In the genomic region with DNA sequence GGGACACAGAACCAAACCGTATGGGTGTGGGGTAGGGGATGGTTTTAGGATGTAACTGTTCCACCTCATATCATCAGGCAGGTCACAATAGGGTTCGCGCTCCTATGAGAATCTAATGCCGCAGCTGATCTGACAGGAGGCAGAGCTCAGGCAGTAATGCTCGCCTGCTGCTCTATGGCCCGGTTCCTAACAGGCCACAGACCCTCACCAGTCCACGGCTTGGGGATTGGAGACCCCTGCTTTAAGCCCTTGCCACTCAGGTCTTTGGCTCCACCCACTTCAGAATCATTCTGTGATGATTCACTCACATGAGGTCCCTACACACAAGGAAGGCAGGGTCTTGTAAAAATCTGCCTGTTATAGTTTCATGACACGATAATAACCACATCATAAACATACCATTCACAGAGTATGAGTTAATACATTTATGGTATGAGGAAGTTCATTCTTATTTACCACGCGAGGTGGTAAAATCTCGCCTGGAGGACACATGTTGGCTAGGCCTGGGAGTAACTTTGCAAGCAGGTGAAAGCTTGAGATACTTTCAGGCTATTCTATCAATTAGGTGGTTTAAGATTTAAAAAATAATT, we compare ENCODE assay signal across 12 cellular contexts. TPM values are rescaled to one million over a fixed set of nuclear protein-coding genes. Genes with fewer than 3 reads are reported as not detected.
DNase-seq lines count a peak whose midpoint lies in the region; ATAC-seq and TF ChIP-seq lines count a peak whose summit lies in the region.
"Had no signal": no experiment of that assay in that cellular context is flagged by ENCODE, and none has a peak within 500 bp of the region (broad histone marks: within the 10 kb centered on the region; RNA-seq: fewer than 3 reads in every experiment).

No MANE protein-coding gene starts in this region.

- no peak overlapping the region for H3K27ac Mint-ChIP-seq in CD8-positive, alpha-beta T cell
- H3K27ac Mint-ChIP-seq: natural killer cell treated with Interleukin-12 subunit alpha and Interleukin-12 subunit beta and Interleukin-15 and Interleukin-18, amount 100 ng/mL, for 72 hours had no signal

- peaks cover 6% of the 10 kb centered on the region for H3K4me1 Mint-ChIP-seq in CD8-positive, alpha-beta T cell (ENCODE audit: low read depth)

- no peak overlapping the region for H2AFZ ChIP-seq in fibroblast of lung (ENCODE audit: low read length)

- TF ChIP-seq POLR2A in gastrocnemius medialis (IDR thresholded peaks at IDR 0.05) = no peak

- no peak overlapping the region for H3K4me3 Mint-ChIP-seq in CD8-positive, alpha-beta T cell
- H3K4me3 Mint-ChIP-seq: natural killer cell treated with Interleukin-12 subunit alpha and Interleukin-12 subunit beta and Interleukin-15 and Interleukin-18, amount 100 ng/mL, for 72 hours had no signal

- no peaks in the 10 kb centered on the region for H3K36me3 ChIP-seq in fibroblast of lung (ENCODE audit: control insufficient read depth, insufficient read depth, low read length)
- no peaks in the 10 kb centered on the region for H3K36me3 ChIP-seq in CD8-positive, alpha-beta T cell (ENCODE audit: insufficient read depth, low read length)
- H3K36me3 ChIP-seq in gastrocnemius medialis = no peaks in the 10 kb centered on the region

- POLR2A ChIA-PET in CD8-positive, alpha-beta T cell (lab: Charles Lee) = no interaction called here

- no peak overlapping the region for H3K27ac ChIP-seq in fibroblast of lung (ENCODE audit: insufficient read depth, low read length)
- H3K27ac ChIP-seq in CD8-positive, alpha-beta T cell (ENCODE audit: low read depth, low read length) = no peak overlapping the region
- no peak overlapping the region for H3K27ac ChIP-seq in gastrocnemius medialis

- H3K4me1 ChIP-seq in fibroblast of lung (ENCODE audit: control insufficient read depth, extremely low read depth, insufficient read depth, low read length) (no peaks in the 10 kb centered on the region), gastrocnemius medialis (peaks cover 0 to 6% of the 10 kb centered on the region in 2 donors)
- no peaks in the 10 kb centered on the region for H3K4me1 ChIP-seq in CD8-positive, alpha-beta T cell (ENCODE audit: insufficient read depth, low read length)

- H3K9me3 Mint-ChIP-seq in CD8-positive, alpha-beta T cell = no peaks in the 10 kb centered on the region
- H3K9me3 Mint-ChIP-seq: natural killer cell treated with Interleukin-12 subunit alpha and Interleukin-12 subunit beta and Interleukin-15 and Interleukin-18, amount 100 ng/mL, for 72 hours had no signal

- H3K9me3 ChIP-seq in fibroblast of lung (ENCODE audit: control insufficient read depth, insufficient read depth, low read depth, low read length) = no peaks in the 10 kb centered on the region
- no peaks in the 10 kb centered on the region for H3K9me3 ChIP-seq in CD8-positive, alpha-beta T cell (ENCODE audit: low read length)
- no peaks in the 10 kb centered on the region for H3K9me3 ChIP-seq in gastrocnemius medialis

- intact Hi-C loops in CD8-positive, alpha-beta T cell (cut with DNase I, micrococcal nuclease) = no loop called here
- intact Hi-C loops in gastrocnemius medialis (cut with DNase I; ENCODE audit: low total_unique reads) = no loop called here

- in situ Hi-C loops in gastrocnemius medialis (cut with MboI; ENCODE audit: low sequenced_read_pairs in 4 of 4) (no loop called here), ACHN (cut with HindIII; ENCODE audit: low pct_ligation_motif_present, low pct_unique_long_range_greater_than_20kb, low sequenced_read_pairs) (no loop called here)

- H3K27me3 ChIP-seq in fibroblast of lung (ENCODE audit: control insufficient read depth, insufficient read depth, low read length) (no peaks in the 10 kb centered on the region), gastrocnemius medialis (no peaks in the 10 kb centered on the region)
- H3K27me3 ChIP-seq in CD8-positive, alpha-beta T cell (ENCODE audit: insufficient read depth, low read length) = no peaks in the 10 kb centered on the region

- H3K27me3 Mint-ChIP-seq in CD8-positive, alpha-beta T cell (ENCODE audit: low read depth) = no peaks in the 10 kb centered on the region

- H3K36me3 Mint-ChIP-seq in CD8-positive, alpha-beta T cell = no peaks in the 10 kb centered on the region
- H3K36me3 Mint-ChIP-seq: natural killer cell treated with Interleukin-12 subunit alpha and Interleukin-12 subunit beta and Interleukin-15 and Interleukin-18, amount 100 ng/mL, for 72 hours had no signal

- no peaks in the 10 kb centered on the region for H3K79me2 ChIP-seq in fibroblast of lung (ENCODE audit: control insufficient read depth, insufficient read depth, low read length)

- no peak for TF ChIP-seq CTCF in fibroblast of lung (conservative IDR thresholded peaks at IDR 0.05 in 1 of 2, IDR thresholded peaks at IDR 0.05 in 1 of 2; ENCODE audit: low read depth in 1 of 2, low read length in 2 of 2)
- no peak for TF ChIP-seq CTCF in CD8-positive, alpha-beta T cell (IDR thresholded peaks at IDR 0.05)
- no peak for TF ChIP-seq CTCF in gastrocnemius medialis (IDR thresholded peaks at IDR 0.05 in 4 of 5, conservative IDR thresholded peaks at IDR 0.05 in 1 of 5)

- DNase-seq in DMS79 (lab: John Stamatoyannopoulos, UW) (peak; percentile 13), DMS79 treated with DMSO at 0.1 percent for 48 hours (lab: John Stamatoyannopoulos, UW) (no peak), NCI-H1048 (lab: John Stamatoyannopoulos, UW) (peak; percentile 2), fibroblast of lung (ENCODE audit: low read depth in 2 of 2) (peak; percentile 6 to 73), skeletal muscle cell (ENCODE audit: low read depth) (peak; percentile 12), gastrocnemius medialis (no peak), ACHN (no peak)
- DNase-seq in CD8-positive, alpha-beta T cell = no peak
- DNase-seq: 8988T; Kasumi-1; stimulated activated CD4-positive, alpha-beta T cell treated with anti-CD3 and anti-CD28 coated beads, Interleukin-15, amount 100 ng/mL, for 24 hours had no signal

- no peak overlapping the region for H3K9ac ChIP-seq in fibroblast of lung (ENCODE audit: insufficient read depth, low read length)

- no peaks in the 10 kb centered on the region for H4K20me1 ChIP-seq in fibroblast of lung (ENCODE audit: control insufficient read depth, extremely low read depth, insufficient read depth, low read length)

- no peak for ATAC-seq in CD8-positive, alpha-beta T cell
- ATAC-seq in gastrocnemius medialis = no peak
- ATAC-seq: natural killer cell treated with Interleukin-12 subunit alpha and Interleukin-12 subunit beta and Interleukin-15 and Interleukin-18, amount 100 ng/mL, for 72 hours had no signal

- CTCF ChIA-PET in CD8-positive, alpha-beta T cell (lab: Charles Lee) = no interaction called here

- no peak overlapping the region for H3K4me2 ChIP-seq in fibroblast of lung (ENCODE audit: extremely low read depth, insufficient read depth, low read length)

- no peak overlapping the region for H3K4me3 ChIP-seq in fibroblast of lung (replicated peaks in 1 of 4; ENCODE audit: control extremely low read depth in 1 of 4, insufficient read depth in 1 of 4, low read depth in 3 of 4, low read length in 4 of 4)
- H3K4me3 ChIP-seq in skeletal muscle cell (ENCODE audit: low read depth, low read length) = no peak overlapping the region
- no peak overlapping the region for H3K4me3 ChIP-seq in CD8-positive, alpha-beta T cell (ENCODE audit: low read depth, low read length)
- no peak overlapping the region for H3K4me3 ChIP-seq in gastrocnemius medialis

RNA-seq across cellular contexts. Expression of gene MAX, which starts 29.0 kb away (rescaled TPM):
- total RNA-seq in fibroblast of lung = 35.0 and 39.0 TPM in 2 replicates
- polyA plus RNA-seq in fibroblast of lung = 85.8 and 92.8 TPM in 2 replicates
- polyA plus RNA-seq in fibroblast of lung (2012) = 49.9 and 57.3 TPM in 2 replicates
- polyA minus RNA-seq in fibroblast of lung (ENCODE audit: low replicate concordance) = 52.1 and 75.9 TPM in 2 replicates
- 100 to 1,000 TPM; 143 to 153 TPM for total RNA-seq in CD8-positive, alpha-beta T cell
- 10 to 100 TPM; 27.5 to 50.0 (median 37.2) TPM for total RNA-seq in gastrocnemius medialis

Comparison
In these comparisons a context has a peak if more than half of its experiments do, and no peak if none do; other contexts are left out.
1. DNase-seq: peak in DMS79 (single experiment), NCI-H1048 (single experiment), fibroblast of lung (2 of 2) and skeletal muscle cell (single experiment); none in DMS79 treated with DMSO at 0.1 percent for 48 hours (single experiment), CD8-positive, alpha-beta T cell (0 of 7), gastrocnemius medialis (0 of 2) and ACHN (single experiment).